Comparison of ENCODE assay signal across 12 cellular contexts in the genomic region with DNA sequence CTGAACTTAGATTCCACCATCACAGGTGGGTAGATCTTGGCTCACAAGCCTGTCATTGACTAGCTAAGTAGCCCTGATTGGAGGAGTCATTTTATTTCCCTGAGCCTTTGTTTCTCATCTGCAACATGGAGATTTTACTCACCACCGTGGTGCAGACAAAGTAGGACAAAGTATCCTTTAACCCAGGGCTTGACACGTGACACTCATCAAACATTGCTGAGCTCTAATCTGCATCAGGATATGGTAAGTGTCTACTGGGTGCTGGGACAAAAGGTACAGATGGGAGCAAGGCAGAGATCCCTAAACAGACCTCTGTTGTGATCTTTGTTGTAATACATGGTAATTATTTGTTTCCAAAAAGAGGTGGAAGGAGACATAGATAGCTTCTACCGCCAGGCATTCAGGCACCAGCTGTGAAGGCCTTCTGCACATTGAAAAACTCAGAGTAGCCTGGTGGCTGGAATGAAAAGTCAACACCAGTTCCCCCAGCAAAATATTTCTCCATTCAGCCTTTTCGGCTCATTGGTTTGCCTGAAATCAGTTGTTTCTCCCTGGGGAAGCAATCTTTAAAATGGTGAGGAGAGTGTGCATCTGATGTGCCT. TPM values are rescaled to one million over a fixed set of nuclear protein-coding genes. Genes with fewer than 3 reads are reported as not detected.
DNase-seq lines count a peak whose midpoint lies in the region; ATAC-seq and TF ChIP-seq lines count a peak whose summit lies in the region.
"Had no signal": no experiment of that assay in that cellular context is flagged by ENCODE, and none has a peak within 500 bp of the region (broad histone marks: within the 10 kb centered on the region; RNA-seq: fewer than 3 reads in every experiment).

No MANE protein-coding gene starts in this region.

- peaks cover 13% of the 10 kb centered on the region; the same call in 1 of the 2 replicates for H3K4me1 ChIP-seq in GM23338 (ENCODE audit: insufficient read depth)
- peaks cover 60% of the 10 kb centered on the region for H3K4me1 ChIP-seq in lower lobe of right lung
- H3K4me1 ChIP-seq in MM.1S (ENCODE audit: low read length) = peaks cover 13% of the 10 kb centered on the region

- peak; percentile 43 for TF ChIP-seq CTCF in AG04450 (IDR thresholded peaks at IDR 0.05; ENCODE audit: low read depth, low read length)
- no peak for TF ChIP-seq CTCF in GM23338 (conservative IDR thresholded peaks at IDR 0.05; ENCODE audit: low read depth in 2 of 2)
- TF ChIP-seq CTCF in astrocyte of the spinal cord (IDR thresholded peaks at IDR 0.05; ENCODE audit: low read depth, low read length) = peak; percentile 25
- no peak for TF ChIP-seq CTCF in lower lobe of right lung (IDR thresholded peaks at IDR 0.05)
- TF ChIP-seq CTCF in MM.1S (IDR thresholded peaks at IDR 0.05; ENCODE audit: low read length) = no peak

- DNase-seq in AG04450 (ENCODE audit: low read depth, low spot score) (no peak), GM23338 (ENCODE audit: low spot score) (no peak), astrocyte of the spinal cord (ENCODE audit: low read depth, low spot score) (no peak), lower lobe of right lung (no peak), MM.1S (no peak), ecto neural progenitor cell (ENCODE audit: low spot score) (no peak), NCI-H226 (no peak)
- DNase-seq: activated CD8-positive, alpha-beta memory T cell treated with anti-CD3 and anti-CD28 coated beads, Interleukin-2, amount 50 U/mL, for 48 hours; effector CD8-positive, alpha-beta T cell; stimulated activated CD4-positive, alpha-beta T cell treated with anti-CD3 and anti-CD28 coated beads, Interleukin-15, amount 100 ng/mL, for 24 hours had no signal

- no peak overlapping the region for H3K9ac ChIP-seq in MM.1S (ENCODE audit: low read length)

- H3F3A ChIP-seq in GM23338 (replicated peaks; ENCODE audit: low read depth) = no peaks in the 10 kb centered on the region
- no peaks in the 10 kb centered on the region for H3F3A ChIP-seq in MM.1S (ENCODE audit: insufficient read depth, low read length)

- no peak overlapping the region for H3K4me3 Mint-ChIP-seq in GM23338

- H3K4me2 ChIP-seq in GM23338 (peak overlapping the region; percentile 28; the same call in 1 of the 2 replicates), MM.1S (ENCODE audit: low read depth, low read length) (no peak overlapping the region)

- peaks cover 34% of the 10 kb centered on the region for H3K4me1 Mint-ChIP-seq in GM23338

- POLR2A ChIA-PET in AG04450 (lab: Yijun Ruan, JAX) = no interaction called here

- peaks cover 11% of the 10 kb centered on the region for H3K27me3 Mint-ChIP-seq in GM23338 (ENCODE audit: insufficient read depth, low read depth, poor library complexity)

- H3K36me3 Mint-ChIP-seq in GM23338 (ENCODE audit: low read depth) = no peaks in the 10 kb centered on the region

- in situ Hi-C loops in astrocyte of the spinal cord (cut with HindIII; ENCODE audit: low sequenced_read_pairs) = no loop called here

- no peaks in the 10 kb centered on the region for H3K9me3 Mint-ChIP-seq in GM23338

- intact Hi-C loops in lower lobe of right lung (cut with DNase I) = no loop called here

- H3K27me3 ChIP-seq in AG04450 (ENCODE audit: control insufficient read depth, insufficient read depth, low read length) = no peaks in the 10 kb centered on the region
- H3K27me3 ChIP-seq in GM23338 (ENCODE audit: insufficient read depth) = no peaks in the 10 kb centered on the region
- no peaks in the 10 kb centered on the region for H3K27me3 ChIP-seq in lower lobe of right lung (ENCODE audit: low read depth)
- no peaks in the 10 kb centered on the region for H3K27me3 ChIP-seq in MM.1S (replicated peaks; ENCODE audit: insufficient read depth, low read length)
- H3K27me3 ChIP-seq: SJSA1 had no signal

- H3K4me3 ChIP-seq in AG04450 (ENCODE audit: low read depth, low read length) (no peak overlapping the region), GM23338 (no peak overlapping the region), astrocyte of the spinal cord (ENCODE audit: low read depth, low read length) (no peak overlapping the region), lower lobe of right lung (no peak overlapping the region), MM.1S (ENCODE audit: low read length) (no peak overlapping the region)
- H3K4me3 ChIP-seq: SJSA1 had no signal

- CTCF ChIA-PET in AG04450 (lab: Charles Lee) = interaction anchor here (0.8 to 1.7 kb wide), 2 partner anchors 8 to 10 kb away, joined by 3 read pairs; no protein-coding TSS in a partner anchor

- H3K27ac ChIP-seq in AG04450 (ENCODE audit: low read depth, low read length) = no peak overlapping the region
- no peak overlapping the region for H3K27ac ChIP-seq in GM23338 (ENCODE audit: low read depth)
- peak overlapping the region; percentile 90 for H3K27ac ChIP-seq in lower lobe of right lung
- H3K27ac ChIP-seq in MM.1S (ENCODE audit: low read length) = no peak overlapping the region
- H3K27ac ChIP-seq: SJSA1 had no signal

- H3K79me2 ChIP-seq in GM23338 (replicated peaks; ENCODE audit: insufficient read depth) (no peaks in the 10 kb centered on the region), MM.1S (ENCODE audit: low read length) (no peaks in the 10 kb centered on the region)

- H2AFZ ChIP-seq in GM23338 (peak overlapping the region; percentile 78), MM.1S (ENCODE audit: low read length) (no peak overlapping the region)

- ATAC-seq in GM23338 = peak; percentile 13
- ATAC-seq in lower lobe of right lung = no peak
- no peak for ATAC-seq in HG02973 (IDR thresholded peaks at IDR 0.05; ENCODE audit: unreplicated experiment)

- H4K20me1 ChIP-seq in GM23338 (replicated peaks; ENCODE audit: insufficient read depth) (no peaks in the 10 kb centered on the region), MM.1S (ENCODE audit: insufficient read depth, low read length) (no peaks in the 10 kb centered on the region)

- H3K9me2 ChIP-seq in GM23338 (ENCODE audit: insufficient read depth) (no peaks in the 10 kb centered on the region), MM.1S (replicated peaks; ENCODE audit: insufficient read depth, low read length) (no peaks in the 10 kb centered on the region)

- H3K36me3 ChIP-seq in GM23338 (ENCODE audit: insufficient read depth) = no peaks in the 10 kb centered on the region
- no peaks in the 10 kb centered on the region for H3K36me3 ChIP-seq in lower lobe of right lung
- H3K36me3 ChIP-seq in MM.1S (replicated peaks; ENCODE audit: insufficient read depth, low read length) = no peaks in the 10 kb centered on the region

- H3K27ac Mint-ChIP-seq in GM23338 = 0 out of 2 replicates have a peak overlapping the region, but pooled peaks have one; percentile 32

- no peaks in the 10 kb centered on the region for H3K9me3 ChIP-seq in AG04450 (ENCODE audit: control insufficient read depth, insufficient read depth, low read length)
- H3K9me3 ChIP-seq in lower lobe of right lung = no peaks in the 10 kb centered on the region
- no peaks in the 10 kb centered on the region for H3K9me3 ChIP-seq in MM.1S (replicated peaks; ENCODE audit: insufficient read depth, low read length)
- H3K9me3 ChIP-seq: SJSA1 had no signal

RNA-seq across cellular contexts. Expression of gene MICAL2, which starts 18.3 kb away (rescaled TPM):
- polyA plus RNA-seq in AG04450 (2011; rRNA removed) (171 and 222 TPM in 2 replicates), GM23338 (2016; fragmentation: Nextera tagmentation; extraction: Ambion mirVana) (0.66 and 1.5 TPM in 2 replicates)
- 389 and 460 TPM in 2 replicates for polyA minus RNA-seq in AG04450 (2011; rRNA and poly(A)+ RNA removed)
- total RNA-seq in GM23338 (2014; rRNA removed; shearing (Covaris generic)) = 1.4 and 1.7 TPM in 2 replicates
- total RNA-seq in lower lobe of right lung = 127 TPM

Comparison
In these comparisons a context has a peak if more than half of its experiments do, and no peak if none do; other contexts are left out.
1. CTCF ChIP-seq: peak in AG04450 (single experiment) and astrocyte of the spinal cord (single experiment); none in GM23338 (0 of 2), lower lobe of right lung (single experiment) and MM.1S (single experiment).
2. RNA of gene MICAL2, which starts 18.3 kb away (total RNA-seq): 127 TPM in lower lobe of right lung (single experiment); 1.4 to 1.7 TPM in GM23338; every median in the first group is over 10 times any median in the second.